Comparison of ENCODE assay signal across 9 cellular contexts in the genomic region with DNA sequence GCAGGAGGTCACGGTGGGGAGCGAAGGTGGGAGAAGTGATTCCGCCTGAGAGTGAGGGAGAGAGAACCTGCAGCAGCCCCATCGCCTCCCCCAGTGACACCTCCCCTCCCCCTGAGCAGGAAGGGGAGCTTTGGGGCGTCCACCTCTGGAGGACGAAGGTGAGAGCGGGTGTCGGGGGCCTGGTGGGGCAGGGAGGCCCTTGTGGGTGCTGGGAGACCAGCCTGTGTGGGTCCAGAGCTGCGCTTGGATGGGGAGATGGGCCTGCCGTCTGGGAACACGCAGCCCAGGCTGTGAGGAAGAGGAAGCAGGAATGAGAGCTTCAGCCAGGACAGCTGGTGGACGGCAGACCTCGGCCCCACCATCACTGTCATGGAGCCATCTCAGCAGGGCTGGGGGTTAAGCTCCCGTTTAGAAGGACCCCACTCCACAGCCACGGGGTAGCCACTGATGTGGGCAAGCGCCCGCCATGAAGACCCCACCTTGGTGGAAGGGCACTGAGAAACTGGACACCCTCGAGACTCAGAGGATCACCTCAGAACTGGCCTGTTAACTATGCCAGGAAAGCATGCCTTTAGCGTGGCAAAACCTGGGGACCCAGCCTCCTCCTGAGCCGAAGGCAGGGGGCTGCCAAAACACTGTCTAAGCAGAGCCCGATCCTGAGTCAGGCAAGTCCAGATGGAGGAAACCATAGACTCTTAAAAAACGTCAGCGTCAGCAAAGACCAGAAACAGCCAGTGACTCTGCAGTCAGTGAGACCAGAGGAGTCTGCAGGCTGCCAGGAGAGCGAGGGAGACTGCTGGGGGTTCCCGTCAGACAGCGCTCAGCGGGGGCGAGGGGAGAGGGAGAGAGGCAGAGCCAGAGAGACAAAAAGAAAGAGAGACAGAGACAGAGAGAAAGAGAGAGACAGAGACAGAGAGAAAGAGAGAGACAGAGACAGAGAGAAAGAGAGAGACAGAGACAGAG. TPM values are rescaled to one million over a fixed set of nuclear protein-coding genes. Genes with fewer than 3 reads are reported as not detected.
DNase-seq lines count a peak whose midpoint lies in the region; ATAC-seq lines count a peak whose summit lies in the region.
"Had no signal": no experiment of that assay in that cellular context is flagged by ENCODE, and none has a peak within 500 bp of the region (broad histone marks: within the 10 kb centered on the region; RNA-seq: fewer than 3 reads in every experiment).

No MANE protein-coding gene starts in this region.

- peaks cover 25% of the 10 kb centered on the region for H3K27me3 Mint-ChIP-seq in activated naive CD8-positive, alpha-beta T cell treated with anti-CD3 and anti-CD28 coated beads for 36 hours

- peak overlapping the region; percentile 20; the same call in 1 of the 2 replicates for H3K4me3 ChIP-seq in iPS-18c (ENCODE audit: insufficient read depth, low read depth, low read length)

- peaks cover 1% of the 10 kb centered on the region for H3K36me3 Mint-ChIP-seq in activated naive CD8-positive, alpha-beta T cell treated with anti-CD3 and anti-CD28 coated beads for 36 hours

- peaks cover 8% of the 10 kb centered on the region for H3K9me3 Mint-ChIP-seq in activated naive CD8-positive, alpha-beta T cell treated with anti-CD3 and anti-CD28 coated beads for 36 hours

- H3K4me1 Mint-ChIP-seq in activated naive CD8-positive, alpha-beta T cell treated with anti-CD3 and anti-CD28 coated beads for 36 hours: peaks cover 16% of the 10 kb centered on the region

- DNase-seq in activated CD4-positive, CD25-positive, alpha-beta regulatory T cell treated with anti-CD3 and anti-CD28 coated beads, Interleukin-2, amount 50 U/mL, for 72 hours: no peak
- no peak for DNase-seq in activated naive CD8-positive, alpha-beta T cell treated with anti-CD3 and anti-CD28 coated beads for 36 hours
- peak; percentile 74 for DNase-seq in stromal cell of bone marrow (ENCODE audit: low read depth)
- no peak for DNase-seq in COR-L47 (lab: John Stamatoyannopoulos, UW)
- no peak for DNase-seq in left colon
- DNase-seq: NCI-H446 treated with DMSO at 0.1 percent for 48 hours had no signal

- no peak overlapping the region for H3K27ac Mint-ChIP-seq in activated naive CD8-positive, alpha-beta T cell treated with anti-CD3 and anti-CD28 coated beads for 36 hours

- intact Hi-C loops in left colon (cut with DNase I, micrococcal nuclease): no loop called here

- ATAC-seq in activated CD4-positive, CD25-positive, alpha-beta regulatory T cell treated with anti-CD3 and anti-CD28 coated beads, Interleukin-2, amount 50 U/mL, for 24 hours: peak; percentile 18 to 46
- ATAC-seq in HG02852 (IDR thresholded peaks at IDR 0.05; ENCODE audit: unreplicated experiment) (no peak), left colon (no peak)

- H3K9me3 ChIP-seq in iPS-18c (ENCODE audit: control insufficient read depth, insufficient read depth, low read length): peaks cover 2% of the 10 kb centered on the region

- H3K4me3 Mint-ChIP-seq in activated naive CD8-positive, alpha-beta T cell treated with anti-CD3 and anti-CD28 coated beads for 36 hours: peak overlapping the region; percentile 66

RNA-seq across cellular contexts. Expression of a gene that starts 6.4 kb away (rescaled TPM):
- total RNA-seq in activated naive CD8-positive, alpha-beta T cell treated with anti-CD3 and anti-CD28 coated beads for 36 hours: under 1 TPM in 1 of 2 experiments, not detected in 1; 0.14 TPM
- not detected for total RNA-seq in left colon

RNA-seq across cellular contexts. Expression of a gene that starts 29.4 kb away (rescaled TPM):
- not detected for total RNA-seq in activated naive CD8-positive, alpha-beta T cell treated with anti-CD3 and anti-CD28 coated beads for 36 hours
- total RNA-seq in left colon: 1 to 10 TPM; 1.6 to 4.7 TPM

RNA-seq across cellular contexts. Expression of a gene that starts 46.4 kb away (rescaled TPM):
- under 1 TPM; 0.49 to 0.94 TPM for total RNA-seq in activated naive CD8-positive, alpha-beta T cell treated with anti-CD3 and anti-CD28 coated beads for 36 hours
- under 1 TPM in 1 of 2 donors, not detected in 1; 0.17 TPM for total RNA-seq in left colon

RNA-seq across cellular contexts. Expression of a gene that starts 56.4 kb away (rescaled TPM):
- 10 to 100 TPM; 65.6 TPM for total RNA-seq in activated naive CD8-positive, alpha-beta T cell treated with anti-CD3 and anti-CD28 coated beads for 36 hours
- 10 to 100 TPM; 23.3 to 26.3 TPM for total RNA-seq in left colon

RNA-seq across cellular contexts. Expression of a gene that starts 57.4 kb away (rescaled TPM):
- 10 to 100 TPM; 87.7 to 88.9 TPM for total RNA-seq in activated naive CD8-positive, alpha-beta T cell treated with anti-CD3 and anti-CD28 coated beads for 36 hours
- total RNA-seq in left colon: 10 to 100 TPM; 53.2 to 63.0 TPM

Comparison
In these comparisons a context has a peak if more than half of its experiments do, and no peak if none do; other contexts are left out.
1. ATAC-seq: peak in activated CD4-positive, CD25-positive, alpha-beta regulatory T cell treated with anti-CD3 and anti-CD28 coated beads, Interleukin-2, amount 50 U/mL, for 24 hours (2 of 2); none in HG02852 (single experiment) and left colon (single experiment).